In genomic region chr3:49029563-49029884, GRCh38 we compare ENCODE assay signal across 7 cellular contexts. TPM values are rescaled to one million over a fixed set of nuclear protein-coding genes. Genes with fewer than 3 reads are reported as not detected.
DNase-seq lines count a peak whose midpoint lies in the region; ATAC-seq, FAIRE-seq and TF ChIP-seq lines count a peak whose summit lies in the region.

No MANE protein-coding gene starts in this region.

- H3K4me3 ChIP-seq in Jurkat, Clone E6-1 (ENCODE audit: low read length), result peak overlapping the region; percentile 89
- H3K4me3 ChIP-seq in kidney (ENCODE audit: low read length in 2 of 2) (peak overlapping the region; percentile 35 to 87), stomach (peak overlapping the region; percentile 61 to 83 (median 74))

- H3K9me3 ChIP-seq in kidney (ENCODE audit: control insufficient read depth in 1 of 2, low read length in 2 of 2) (no peaks in the 10 kb centered on the region), stomach (no peaks in the 10 kb centered on the region)

- H3K27me3 Mint-ChIP-seq in activated naive CD8-positive, alpha-beta T cell, result no peaks in the 10 kb centered on the region

- H3K9me3 Mint-ChIP-seq in activated naive CD8-positive, alpha-beta T cell (ENCODE audit: low read depth), result no peaks in the 10 kb centered on the region

- H3K27ac ChIP-seq in kidney (ENCODE audit: low read depth in 2 of 2, low read length in 2 of 2), result peak overlapping the region; percentile 93 to 97
- peak overlapping the region; percentile 89 to 98 (median 95) for H3K27ac ChIP-seq in stomach

- ATAC-seq in HG03045 (IDR thresholded peaks at IDR 0.05; ENCODE audit: unreplicated experiment), result no peak

- WGBS in stomach, 5 donors, result 0 to 2% (median 1%) methylated on average over 6 to 7 of the region's 7 CpGs

- H3K36me3 ChIP-seq in kidney (ENCODE audit: control insufficient read depth in 1 of 2, insufficient read depth in 2 of 2, low read length in 2 of 2) (peaks cover 41 to 64% of the 10 kb centered on the region in 2 donors), stomach (peaks cover 55 to 79% (median 76%) of the 10 kb centered on the region in 4 donors)

- peak overlapping the region; percentile 64 to 82 for H3K9ac ChIP-seq in kidney (ENCODE audit: low read length in 2 of 2)

- no peak for TF ChIP-seq EP300 in stomach (IDR thresholded peaks at IDR 0.05)

- peaks cover 20% of the 10 kb centered on the region for H3K36me3 Mint-ChIP-seq in activated naive CD8-positive, alpha-beta T cell

- DNase-seq in Jurkat, Clone E6-1 (ENCODE audit: low read depth, low spot score), result no peak
- DNase-seq in kidney (no peak), stomach (no peak), dermis blood vessel endothelial cell (no peak)
- no peak for DNase-seq in stimulated activated CD4-positive, alpha-beta T cell treated with anti-CD3 and anti-CD28 coated beads, Interleukin-15, amount 100 ng/mL, for 24 hours

- H3K4me3 Mint-ChIP-seq in activated naive CD8-positive, alpha-beta T cell, result peak overlapping the region; percentile 98

- intact Hi-C loops in kidney (cut with DNase I) (no loop called here), stomach (cut with DNase I; ENCODE audit: low total_unique reads) (no loop called here)

- no peaks in the 10 kb centered on the region for H3K27me3 ChIP-seq in stomach

- peaks cover 38% of the 10 kb centered on the region for H3K4me1 Mint-ChIP-seq in activated naive CD8-positive, alpha-beta T cell (ENCODE audit: low read depth)

- peak overlapping the region; percentile 99 for H3K27ac Mint-ChIP-seq in activated naive CD8-positive, alpha-beta T cell

- H3K4me1 ChIP-seq in kidney (ENCODE audit: control insufficient read depth in 1 of 2, insufficient read depth in 1 of 2, low read depth in 1 of 2, low read length in 2 of 2), result peaks cover 9 to 17% of the 10 kb centered on the region in 2 donors
- H3K4me1 ChIP-seq in stomach, result peaks cover 12 to 50% (median 34%) of the 10 kb centered on the region in 4 donors

- no peak for TF ChIP-seq POLR2A in stomach (IDR thresholded peaks at IDR 0.05)

- FAIRE-seq in kidney (lab: Jason Lieb, UNC), result no peak

- TF ChIP-seq CTCF in kidney (IDR thresholded peaks at IDR 0.05; ENCODE audit: borderline replicate concordance, extremely low read depth, insufficient read depth) (no peak), stomach (IDR thresholded peaks at IDR 0.05) (no peak)

RNA-seq across cellular contexts. Expression of gene IMPDH2, which starts 0.3 kb away (rescaled TPM):
- polyA plus RNA-seq in Jurkat, Clone E6-1 (2012; ENCODE audit: insufficient read depth, insufficient read length), result 486 TPM
- 132 TPM for total RNA-seq in kidney
- polyA plus RNA-seq in kidney (ENCODE audit: insufficient read depth, low read depth, low replicate concordance), result 99.9 TPM
- 100 to 1,000 TPM in 3 of 5 donors, 10 to 100 TPM in 2; 50.4 to 159 (median 107) TPM for total RNA-seq in stomach
- 100 to 1,000 TPM in 2 of 3 donors, 10 to 100 TPM in 1; 90.9 to 156 (median 107) TPM for polyA plus RNA-seq in stomach
- total RNA-seq in dermis blood vessel endothelial cell, result 145 and 226 TPM in 2 replicates

RNA-seq across cellular contexts. Expression of gene NDUFAF3, which starts 7.6 kb away (rescaled TPM):
- 219 TPM for polyA plus RNA-seq in Jurkat, Clone E6-1 (2012; ENCODE audit: insufficient read depth, insufficient read length)
- 106 TPM for total RNA-seq in kidney
- polyA plus RNA-seq in kidney (ENCODE audit: insufficient read depth, low read depth, low replicate concordance), result 190 TPM
- total RNA-seq in stomach, result 10 to 100 TPM; 41.3 to 74.8 (median 44.9) TPM
- 100 to 1,000 TPM in 1 of 3 donors, 10 to 100 TPM in 2; 93.3 to 105 (median 94.2) TPM for polyA plus RNA-seq in stomach
- total RNA-seq in dermis blood vessel endothelial cell, result 66.4 and 74.0 TPM in 2 replicates

RNA-seq across cellular contexts. Expression of gene DALRD3, which starts 11.1 kb away (rescaled TPM):
- 76.5 TPM for polyA plus RNA-seq in Jurkat, Clone E6-1 (2012; ENCODE audit: insufficient read depth, insufficient read length)
- total RNA-seq in kidney (46.8 TPM), stomach (10 to 100 TPM in 4 of 5 donors, 1 to 10 TPM in 1; 2.3 to 74.1 (median 47.1) TPM), dermis blood vessel endothelial cell (45.1 and 47.5 TPM in 2 replicates)
- polyA plus RNA-seq in kidney (ENCODE audit: insufficient read depth, low read depth, low replicate concordance) (41.6 TPM), stomach (10 to 100 TPM; 34.9 to 41.4 (median 35.0) TPM)

RNA-seq across cellular contexts. Expression of gene WDR6, which starts 22.3 kb away (rescaled TPM):
- 128 TPM for polyA plus RNA-seq in Jurkat, Clone E6-1 (2012; ENCODE audit: insufficient read depth, insufficient read length)
- total RNA-seq in kidney, result 158 TPM
- 105 TPM for polyA plus RNA-seq in kidney (ENCODE audit: insufficient read depth, low read depth, low replicate concordance)
- 100 to 1,000 TPM in 4 of 5 donors, 10 to 100 TPM in 1; 51.6 to 184 (median 151) TPM for total RNA-seq in stomach
- polyA plus RNA-seq in stomach, result 100 to 1,000 TPM in 1 of 3 donors, 10 to 100 TPM in 2; 59.4 to 133 (median 65.3) TPM
- 75.2 and 86.3 TPM in 2 replicates for total RNA-seq in dermis blood vessel endothelial cell

RNA-seq across cellular contexts. Expression of gene P4HTM, which starts 39.5 kb away (rescaled TPM):
- polyA plus RNA-seq in Jurkat, Clone E6-1 (2012; ENCODE audit: insufficient read depth, insufficient read length), result not detected
- 63.7 TPM for total RNA-seq in kidney
- polyA plus RNA-seq in kidney (ENCODE audit: insufficient read depth, low read depth, low replicate concordance), result 72.6 TPM
- 100 to 1,000 TPM in 3 of 5 donors, 10 to 100 TPM in 2; 34.0 to 383 (median 158) TPM for total RNA-seq in stomach
- 10 to 100 TPM; 19.1 to 49.2 (median 21.2) TPM for polyA plus RNA-seq in stomach
- total RNA-seq in dermis blood vessel endothelial cell, result 12.1 and 16.5 TPM in 2 replicates
